ENCODE assay signal across 1 cellular context in the genomic region with DNA sequence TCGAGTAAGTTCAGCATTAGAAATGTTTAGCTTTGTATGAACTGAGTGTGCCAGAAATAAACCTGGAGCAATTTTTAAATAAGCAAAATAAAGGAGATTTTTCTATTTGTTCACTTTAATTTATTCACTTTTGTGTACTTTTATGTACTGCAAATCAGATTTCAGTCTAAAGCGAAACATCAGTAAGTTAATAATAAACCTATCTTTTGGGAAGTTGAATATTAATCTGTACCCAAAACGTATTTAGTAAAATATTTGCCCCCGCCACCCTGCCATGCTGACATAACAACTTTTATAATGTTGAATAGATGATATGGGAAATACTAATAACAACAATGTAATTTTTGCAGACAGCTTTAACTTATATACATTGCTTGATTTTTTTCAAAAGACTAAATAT.
TF ChIP-seq lines count a peak whose summit lies in the region.

No MANE protein-coding gene starts in this region.

TF ChIP-seq in liver, 16 proteins besides CTCF, POLR2A, EP300 and RAD21 (continued from another document):
- TF ChIP-seq, protein P1, sequence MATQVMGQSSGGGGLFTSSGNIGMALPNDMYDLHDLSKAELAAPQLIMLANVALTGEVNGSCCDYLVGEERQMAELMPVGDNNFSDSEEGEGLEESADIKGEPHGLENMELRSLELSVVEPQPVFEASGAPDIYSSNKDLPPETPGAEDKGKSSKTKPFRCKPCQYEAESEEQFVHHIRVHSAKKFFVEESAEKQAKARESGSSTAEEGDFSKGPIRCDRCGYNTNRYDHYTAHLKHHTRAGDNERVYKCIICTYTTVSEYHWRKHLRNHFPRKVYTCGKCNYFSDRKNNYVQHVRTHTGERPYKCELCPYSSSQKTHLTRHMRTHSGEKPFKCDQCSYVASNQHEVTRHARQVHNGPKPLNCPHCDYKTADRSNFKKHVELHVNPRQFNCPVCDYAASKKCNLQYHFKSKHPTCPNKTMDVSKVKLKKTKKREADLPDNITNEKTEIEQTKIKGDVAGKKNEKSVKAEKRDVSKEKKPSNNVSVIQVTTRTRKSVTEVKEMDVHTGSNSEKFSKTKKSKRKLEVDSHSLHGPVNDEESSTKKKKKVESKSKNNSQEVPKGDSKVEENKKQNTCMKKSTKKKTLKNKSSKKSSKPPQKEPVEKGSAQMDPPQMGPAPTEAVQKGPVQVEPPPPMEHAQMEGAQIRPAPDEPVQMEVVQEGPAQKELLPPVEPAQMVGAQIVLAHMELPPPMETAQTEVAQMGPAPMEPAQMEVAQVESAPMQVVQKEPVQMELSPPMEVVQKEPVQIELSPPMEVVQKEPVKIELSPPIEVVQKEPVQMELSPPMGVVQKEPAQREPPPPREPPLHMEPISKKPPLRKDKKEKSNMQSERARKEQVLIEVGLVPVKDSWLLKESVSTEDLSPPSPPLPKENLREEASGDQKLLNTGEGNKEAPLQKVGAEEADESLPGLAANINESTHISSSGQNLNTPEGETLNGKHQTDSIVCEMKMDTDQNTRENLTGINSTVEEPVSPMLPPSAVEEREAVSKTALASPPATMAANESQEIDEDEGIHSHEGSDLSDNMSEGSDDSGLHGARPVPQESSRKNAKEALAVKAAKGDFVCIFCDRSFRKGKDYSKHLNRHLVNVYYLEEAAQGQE (IDR thresholded peaks at IDR 0.05), result no peak
- TF ChIP-seq SP1 (IDR thresholded peaks at IDR 0.05) (peak; percentile 14), RXRA (IDR thresholded peaks at IDR 0.05) (peak in 1 of 2 donors; percentile 32)
- TF ChIP-seq, protein P2, sequence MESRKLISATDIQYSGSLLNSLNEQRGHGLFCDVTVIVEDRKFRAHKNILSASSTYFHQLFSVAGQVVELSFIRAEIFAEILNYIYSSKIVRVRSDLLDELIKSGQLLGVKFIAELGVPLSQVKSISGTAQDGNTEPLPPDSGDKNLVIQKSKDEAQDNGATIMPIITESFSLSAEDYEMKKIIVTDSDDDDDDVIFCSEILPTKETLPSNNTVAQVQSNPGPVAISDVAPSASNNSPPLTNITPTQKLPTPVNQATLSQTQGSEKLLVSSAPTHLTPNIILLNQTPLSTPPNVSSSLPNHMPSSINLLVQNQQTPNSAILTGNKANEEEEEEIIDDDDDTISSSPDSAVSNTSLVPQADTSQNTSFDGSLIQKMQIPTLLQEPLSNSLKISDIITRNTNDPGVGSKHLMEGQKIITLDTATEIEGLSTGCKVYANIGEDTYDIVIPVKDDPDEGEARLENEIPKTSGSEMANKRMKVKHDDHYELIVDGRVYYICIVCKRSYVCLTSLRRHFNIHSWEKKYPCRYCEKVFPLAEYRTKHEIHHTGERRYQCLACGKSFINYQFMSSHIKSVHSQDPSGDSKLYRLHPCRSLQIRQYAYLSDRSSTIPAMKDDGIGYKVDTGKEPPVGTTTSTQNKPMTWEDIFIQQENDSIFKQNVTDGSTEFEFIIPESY (IDR thresholded peaks at IDR 0.05), result no peak
- TF ChIP-seq, protein P3, sequence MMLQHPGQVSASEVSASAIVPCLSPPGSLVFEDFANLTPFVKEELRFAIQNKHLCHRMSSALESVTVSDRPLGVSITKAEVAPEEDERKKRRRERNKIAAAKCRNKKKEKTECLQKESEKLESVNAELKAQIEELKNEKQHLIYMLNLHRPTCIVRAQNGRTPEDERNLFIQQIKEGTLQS (IDR thresholded peaks at IDR 0.05), result no peak
